Comparison of ENCODE assay signal across 17 cellular contexts in the genomic region with DNA sequence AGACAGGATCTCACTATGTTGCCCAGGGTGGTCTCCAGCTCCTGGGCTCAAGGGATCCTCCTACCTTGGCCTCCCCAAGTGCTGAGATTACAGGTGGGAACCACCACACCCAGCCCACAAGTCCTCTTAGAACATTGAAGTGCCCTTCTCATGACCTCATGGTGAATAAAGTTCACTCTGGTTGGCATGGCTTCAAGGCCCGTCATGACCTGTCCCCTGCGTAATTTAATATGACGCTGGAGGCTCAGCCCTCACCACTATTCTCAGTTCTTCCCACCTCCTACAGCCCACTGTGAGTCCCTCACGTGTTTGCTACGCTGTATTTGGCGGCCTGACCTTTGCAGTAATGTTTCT. TPM values are rescaled to one million over a fixed set of nuclear protein-coding genes. Genes with fewer than 3 reads are reported as not detected.
DNase-seq lines count a peak whose midpoint lies in the region; ATAC-seq and TF ChIP-seq lines count a peak whose summit lies in the region.
"Had no signal": no experiment of that assay in that cellular context is flagged by ENCODE, and none has a peak within 500 bp of the region (broad histone marks: within the 10 kb centered on the region; RNA-seq: fewer than 3 reads in every experiment).

No MANE protein-coding gene starts in this region.

- ATAC-seq in central memory CD8-positive, alpha-beta T cell (replicated peaks; ENCODE audit: extremely low read depth, poor library complexity, severe bottlenecking), result no peak
- ATAC-seq in right cardiac atrium, result no peak
- no peak for ATAC-seq in HG03095 (IDR thresholded peaks at IDR 0.05; ENCODE audit: unreplicated experiment)
- ATAC-seq: HepG2 had no signal

- no peaks in the 10 kb centered on the region for H3K4me1 ChIP-seq in right cardiac atrium (ENCODE audit: control insufficient read depth, insufficient read depth, low read length)

- peak overlapping the region; percentile 88 for H3K4me3 Mint-ChIP-seq in activated T-cell treated with anti-CD3 and anti-CD28 coated beads, Interleukin-2, amount 50 U/mL, for 24 hours
- H3K4me3 Mint-ChIP-seq in IgD-negative memory B cell (peak overlapping the region; percentile 58 to 87 (median 80)), progenitor cell of endocrine pancreas (ENCODE audit: low read depth) (peak overlapping the region; percentile 91)
- peak overlapping the region; percentile 85 for H3K4me3 Mint-ChIP-seq in central memory CD8-positive, alpha-beta T cell

- no peak for DNase-seq in activated T-cell treated with anti-CD3 and anti-CD28 coated beads, Interleukin-2, amount 50 U/mL, for 24 hours
- no peak for DNase-seq in activated T-cell treated with anti-CD3 and anti-CD28 coated beads, Interleukin-2, amount 50 U/mL, for 48 hours
- DNase-seq in central memory CD8-positive, alpha-beta T cell (ENCODE audit: low spot score in 2 of 2), result no peak
- DNase-seq in progenitor cell of endocrine pancreas (ENCODE audit: low spot score, unreplicated experiment) (no peak), GM20000 (ENCODE audit: low spot score) (no peak), right cardiac atrium (no peak)
- DNase-seq: DMS 273 treated with DMSO at 0.1 percent for 48 hours; GOT3; NCI-H2171; occipital lobe; SIG-M5; stimulated activated CD4-positive, alpha-beta T cell treated with anti-CD3 and anti-CD28 coated beads, Interleukin-12 subunit alpha, Interleukin-12 subunit beta, amount 100 ng/mL, for 4 hours; substantia nigra had no signal

- TF ChIP-seq CTCF in progenitor cell of endocrine pancreas (IDR thresholded peaks at IDR 0.05; ENCODE audit: unreplicated experiment) (no peak), GM20000 (IDR thresholded peaks at IDR 0.05; ENCODE audit: extremely low read depth, missing control alignments) (no peak)

- H3K27ac ChIP-seq in right cardiac atrium (ENCODE audit: low read length), result no peak overlapping the region
- H3K27ac ChIP-seq: VCaP had no signal

- 90% methylated on average over 6 of the region's 6 CpGs for WGBS in right cardiac atrium

- no peaks in the 10 kb centered on the region for H3K27me3 ChIP-seq in right cardiac atrium (ENCODE audit: control insufficient read depth, insufficient read depth)

- no peaks in the 10 kb centered on the region for H3K9me3 Mint-ChIP-seq in activated T-cell treated with anti-CD3 and anti-CD28 coated beads, Interleukin-2, amount 50 U/mL, for 24 hours
- H3K9me3 Mint-ChIP-seq in IgD-negative memory B cell (no peaks in the 10 kb centered on the region), progenitor cell of endocrine pancreas (ENCODE audit: low read depth) (no peaks in the 10 kb centered on the region)
- no peaks in the 10 kb centered on the region for H3K9me3 Mint-ChIP-seq in central memory CD8-positive, alpha-beta T cell

- H3K9me3 ChIP-seq in right cardiac atrium (ENCODE audit: control insufficient read depth, low read length), result no peaks in the 10 kb centered on the region

- peaks cover 18% of the 10 kb centered on the region for H3K27me3 Mint-ChIP-seq in activated T-cell treated with anti-CD3 and anti-CD28 coated beads, Interleukin-2, amount 50 U/mL, for 24 hours
- H3K27me3 Mint-ChIP-seq in IgD-negative memory B cell (peaks cover 13% of the 10 kb centered on the region), progenitor cell of endocrine pancreas (peaks cover 4% of the 10 kb centered on the region)
- peaks cover 19% of the 10 kb centered on the region for H3K27me3 Mint-ChIP-seq in central memory CD8-positive, alpha-beta T cell

- peak overlapping the region; percentile 1 for H3K27ac Mint-ChIP-seq in activated T-cell treated with anti-CD3 and anti-CD28 coated beads, Interleukin-2, amount 50 U/mL, for 24 hours
- H3K27ac Mint-ChIP-seq in IgD-negative memory B cell (peak overlapping the region in 2 of 3 donors; percentile 39 to 90), progenitor cell of endocrine pancreas (peak overlapping the region; percentile 56)
- peak overlapping the region; percentile 90 for H3K27ac Mint-ChIP-seq in central memory CD8-positive, alpha-beta T cell (ENCODE audit: low read depth)

- peaks cover 24% of the 10 kb centered on the region for H3K36me3 Mint-ChIP-seq in activated T-cell treated with anti-CD3 and anti-CD28 coated beads, Interleukin-2, amount 50 U/mL, for 24 hours (ENCODE audit: low read depth)
- H3K36me3 Mint-ChIP-seq in IgD-negative memory B cell, result peaks cover 4% of the 10 kb centered on the region
- H3K36me3 Mint-ChIP-seq in central memory CD8-positive, alpha-beta T cell (ENCODE audit: insufficient read depth), result peaks cover 12% of the 10 kb centered on the region
- peaks cover 4% of the 10 kb centered on the region for H3K36me3 Mint-ChIP-seq in progenitor cell of endocrine pancreas (ENCODE audit: insufficient read depth)

- intact Hi-C loops in right cardiac atrium (cut with DNase I), result no loop called here

- peaks cover 26% of the 10 kb centered on the region for H3K4me1 Mint-ChIP-seq in activated T-cell treated with anti-CD3 and anti-CD28 coated beads, Interleukin-2, amount 50 U/mL, for 24 hours (ENCODE audit: low read depth)
- H3K4me1 Mint-ChIP-seq in IgD-negative memory B cell (peaks cover 10 to 17% (median 15%) of the 10 kb centered on the region in 3 donors), progenitor cell of endocrine pancreas (ENCODE audit: low read depth) (peaks cover 18% of the 10 kb centered on the region)
- H3K4me1 Mint-ChIP-seq in central memory CD8-positive, alpha-beta T cell, result peaks cover 31% of the 10 kb centered on the region

- H3K4me3 ChIP-seq in right cardiac atrium (ENCODE audit: low read length), result no peak overlapping the region

RNA-seq across cellular contexts. Expression of a gene that starts 1.9 kb away (rescaled TPM):
- polyA plus RNA-seq in IgD-negative memory B cell (11.6 TPM), right cardiac atrium (7.8 TPM)
- total RNA-seq in progenitor cell of endocrine pancreas (36.1 and 41.8 TPM in 2 replicates), right cardiac atrium (10 to 100 TPM in 2 of 4 donors, 1 to 10 TPM in 2; 8.7 to 12.1 (median 10.7) TPM)

RNA-seq across cellular contexts. Expression of a gene that starts 59.5 kb away (rescaled TPM):
- not detected for polyA plus RNA-seq in IgD-negative memory B cell
- total RNA-seq in progenitor cell of endocrine pancreas, result not detected in 2 replicates
- total RNA-seq in right cardiac atrium, result not detected
- polyA plus RNA-seq in right cardiac atrium, result 0.02 TPM
- total RNA-seq: HepG2 had no signal

Comparison
In these comparisons a context has a peak if more than half of its experiments do, and no peak if none do; other contexts are left out.
1. H3K27ac Mint-ChIP-seq: peak in every context shown above with its lines; median percentile 90 in central memory CD8-positive, alpha-beta T cell; 64 in IgD-negative memory B cell; 56 in progenitor cell of endocrine pancreas; 1 in activated T-cell treated with anti-CD3 and anti-CD28 coated beads, Interleukin-2, amount 50 U/mL, for 24 hours.